ENCODE assay signal across 8 cellular contexts in the genomic region with DNA sequence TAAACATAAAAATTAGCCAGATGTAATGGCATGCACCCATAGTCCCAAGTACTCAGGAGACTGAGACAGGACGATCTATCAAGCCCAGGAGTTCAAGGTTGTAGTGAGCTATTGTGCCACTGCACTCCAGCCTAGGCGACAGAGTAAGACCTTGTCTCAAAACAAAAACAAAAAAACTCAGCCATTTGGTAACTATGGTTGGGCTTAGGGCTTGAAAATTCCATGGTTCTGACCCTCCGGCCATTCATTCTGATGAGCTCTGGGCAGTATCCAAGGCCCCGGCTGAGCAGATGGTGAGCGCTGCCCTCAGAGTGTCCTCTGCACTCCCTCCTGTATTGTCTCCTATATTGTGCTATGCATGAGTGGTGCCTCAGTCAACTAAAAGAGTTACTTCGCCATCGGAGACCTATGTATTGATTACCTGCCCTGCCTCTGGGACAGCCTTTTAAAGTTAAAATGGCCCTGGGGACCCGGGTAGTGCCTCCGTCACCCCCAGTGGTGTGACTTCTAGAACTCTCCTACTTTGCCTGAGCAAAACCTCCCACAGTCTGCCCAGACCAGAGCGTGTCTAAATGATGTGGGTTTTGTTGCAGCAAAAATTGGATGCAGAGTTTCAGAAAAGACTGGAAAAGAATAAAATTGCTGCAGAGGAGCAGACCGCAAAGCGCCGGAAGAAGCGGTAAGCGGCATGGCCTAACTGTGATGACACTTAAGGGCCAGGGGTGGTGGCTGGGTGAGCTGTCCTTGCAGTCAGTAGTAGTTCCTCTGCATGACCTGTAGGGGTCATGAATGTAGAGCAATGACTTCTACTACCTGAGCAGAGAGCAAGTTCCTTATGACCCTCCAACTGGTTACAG. TPM values are rescaled to one million over a fixed set of nuclear protein-coding genes. Genes with fewer than 3 reads are reported as not detected.
DNase-seq lines count a peak whose midpoint lies in the region; ATAC-seq, FAIRE-seq and TF ChIP-seq lines count a peak whose summit lies in the region.

No MANE protein-coding gene starts in this region.

- TF ChIP-seq EP300 in GM12878 (IDR thresholded peaks at IDR 0.05; ENCODE audit: borderline replicate concordance in 1 of 2, control insufficient read depth in 1 of 2, low read depth in 2 of 2, low read length in 2 of 2): no peak

- H3K4me1 ChIP-seq in GM12878 (ENCODE audit: control insufficient read depth, insufficient read depth, low read length): peaks cover 40% of the 10 kb centered on the region

- no peak overlapping the region for H3K4me3 ChIP-seq in GM12878

- peak; percentile 84 for TF ChIP-seq RAD21 in GM12878 (IDR thresholded peaks at IDR 0.05; ENCODE audit: insufficient read depth, low read depth, low read length)

- H3K79me2 ChIP-seq in GM12878 (ENCODE audit: control insufficient read depth, insufficient read depth, low read length): peaks cover 2% of the 10 kb centered on the region; the same call in 1 of the 2 replicates

- intact Hi-C loops in GM12878 (cut with micrococcal nuclease; ENCODE audit: unreplicated experiment): loop anchor here (1.0 to 2.0 kb wide), 3 partner anchors 21 to 46 kb away; no protein-coding TSS in a partner anchor

- peaks cover 0 to 1% of the 10 kb centered on the region in 2 donors for H3K9me3 Mint-ChIP-seq in stimulated activated naive B cell treated with anti-CD40 and anti-IgM and Interleukin-4, amounts not matched to agents 10 μg/mL and 1 μg/mL and 100 μg/mL, for 72 hours

- H3K4me1 Mint-ChIP-seq in stimulated activated naive B cell treated with anti-CD40 and anti-IgM and Interleukin-4, amounts not matched to agents 10 μg/mL and 1 μg/mL and 100 μg/mL, for 72 hours: peaks cover 14 to 28% of the 10 kb centered on the region in 2 donors

- H2AFZ ChIP-seq in GM12878 (ENCODE audit: control insufficient read depth, low read depth, low read length): no peak overlapping the region

- ATAC-seq in GM12878: peak; percentile 88
- ATAC-seq in stimulated activated naive B cell treated with anti-CD40 and anti-IgM and Interleukin-4, amounts not matched to agents 10 μg/mL and 1 μg/mL and 100 μg/mL, for 72 hours (replicated peaks): peak; percentile 90 to 91

- no peak overlapping the region for H3K27ac ChIP-seq in 22Rv1
- peak overlapping the region; percentile 6; the same call in 1 of the 2 replicates for H3K27ac ChIP-seq in GM12878 (ENCODE audit: control insufficient read depth, insufficient read depth)

- WGBS in GM12878 (ENCODE audit: insufficient coverage, insufficient replicate concordance, low lambda C conversion rate, missing lambda C conversion rate): 50% methylated on average over 15 of the region's 15 CpGs

- SMC1A ChIA-PET in GM12878 (lab: Charles Lee; ENCODE audit: uncharacterized antibody, unreplicated experiment): interaction anchor here (0.6 to 10.2 kb wide), 17 partner anchors 8 to 273 kb away, joined by 3 to 89 read pairs (median 6); partner anchors contain the start of genes ORAI2 and PRKRIP1

- in situ Hi-C loops in GM12878 (cut with MboI): loop anchor here (10.0 kb wide), 1 partner anchor 51 kb away; no protein-coding TSS in a partner anchor

- CTCF ChIA-PET in GM12878 (lab: Yijun Ruan, JAX): interaction anchor here (0.6 to 11.2 kb wide), 19 partner anchors 8 to 125 kb away, joined by 3 to 101 read pairs (median 5); partner anchors contain the start of genes ALKBH4, LRWD1, ORAI2 and PRKRIP1

- no peaks in the 10 kb centered on the region; the same call in 2 of the 3 replicates for H3K9me3 ChIP-seq in GM12878 (replicated peaks; ENCODE audit: control insufficient read depth, insufficient read depth, low read length)

- H3K36me3 Mint-ChIP-seq in stimulated activated naive B cell treated with anti-CD40 and anti-IgM and Interleukin-4, amounts not matched to agents 10 μg/mL and 1 μg/mL and 100 μg/mL, for 72 hours: peaks cover 40 to 58% of the 10 kb centered on the region in 2 donors

- H3K4me2 ChIP-seq in GM12878 (ENCODE audit: control insufficient read depth, insufficient read depth): no peak overlapping the region

- no peaks in the 10 kb centered on the region for H3K27me3 Mint-ChIP-seq in stimulated activated naive B cell treated with anti-CD40 and anti-IgM and Interleukin-4, amounts not matched to agents 10 μg/mL and 1 μg/mL and 100 μg/mL, for 72 hours

- peak overlapping the region; percentile 51 for H3K27ac Mint-ChIP-seq in stimulated activated naive B cell treated with anti-CD40 and anti-IgM and Interleukin-4, amounts not matched to agents 10 μg/mL and 1 μg/mL and 100 μg/mL, for 72 hours

- H3K27me3 ChIP-seq in GM12878 (replicated peaks in 1 of 2; ENCODE audit: control insufficient read depth in 2 of 2, insufficient read depth in 2 of 2, low read length in 1 of 2): no peaks in the 10 kb centered on the region

- TF ChIP-seq POLR2A in GM12878 (IDR thresholded peaks at IDR 0.05; ENCODE audit: low read depth, low read length): no peak

- no peak overlapping the region; the same call in 1 of the 2 replicates for H3K9ac ChIP-seq in GM12878 (ENCODE audit: control insufficient read depth, insufficient read depth, low read length)

- TF ChIP-seq CTCF in 22Rv1 (IDR thresholded peaks at IDR 0.05) (peak; percentile 86), GM12801 (IDR thresholded peaks at IDR 0.05; ENCODE audit: extremely low read depth, insufficient read length) (peak; percentile 14), GM12878 (IDR thresholded peaks at IDR 0.05 in 2 of 3, conservative IDR thresholded peaks at IDR 0.05 in 1 of 3; ENCODE audit: control insufficient read depth in 2 of 3, extremely low read depth in 1 of 3, insufficient read depth in 1 of 3, low read depth in 3 of 3, low read length in 3 of 3) (peak; percentile 87 to 90 (median 89))

- H4K20me1 ChIP-seq in GM12878 (ENCODE audit: control insufficient read depth, insufficient read depth): no peaks in the 10 kb centered on the region

- POLR2A ChIA-PET in GM12878 (lab: Charles Lee): interaction anchor here (0.7 to 1.5 kb wide), 4 partner anchors 37 to 62 kb away, joined by 3 to 6 read pairs (median 3); no protein-coding TSS in a partner anchor

- FAIRE-seq in GM12878 (lab: Jason Lieb, UNC): peak; percentile 75

- H3K4me3 Mint-ChIP-seq in stimulated activated naive B cell treated with anti-CD40 and anti-IgM and Interleukin-4, amounts not matched to agents 10 μg/mL and 1 μg/mL and 100 μg/mL, for 72 hours: no peak overlapping the region

- BruUV-seq in GM12878 (replicated peaks; lab: Mats Ljungman, UMichigan): no TSS peak

- DNase-seq in HCEC 1CT (peak; percentile 59), LoVo (ENCODE audit: low spot score) (peak; percentile 68), SHP77 treated with DMSO at 0.1 percent for 48 hours (lab: John Stamatoyannopoulos, UW) (peak; percentile 11), GM12878 (ENCODE audit: low read depth, low spot score) (no peak), iris pigment epithelial cell (ENCODE audit: low read depth) (peak; percentile 53)
- no peak for DNase-seq in stimulated activated naive B cell treated with anti-CD40 and anti-IgM and Interleukin-4, amounts not matched to agents 10 μg/mL and 1 μg/mL and 100 μg/mL, for 72 hours

- RAD21 ChIA-PET in GM12878 (lab: Charles Lee; ENCODE audit: unreplicated experiment): interaction anchor here (0.5 to 3.7 kb wide), 17 partner anchors 10 to 670 kb away, joined by 3 to 40 read pairs (median 6); no protein-coding TSS in a partner anchor

- peaks cover 9 to 28% of the 10 kb centered on the region in 2 experiments for H3K36me3 ChIP-seq in GM12878 (ENCODE audit: control insufficient read depth in 2 of 2, insufficient read depth in 2 of 2, low read length in 1 of 2)

RNA-seq across cellular contexts. Expression of gene PRKRIP1, which starts 8.1 kb away (rescaled TPM):
- 90.6 and 113 TPM in 2 replicates for total RNA-seq in GM12878 (2013; cell fraction: nucleolus; rRNA removed)
- total RNA-seq in GM12878 (2014; rRNA removed): 26.4 and 27.8 TPM in 2 replicates
- 21.0 and 21.2 TPM in 2 replicates for total RNA-seq in GM12878 (2014; rRNA removed; fragmentation: Illumina TruSeq; extraction: Trizol)
- 25.1 and 32.4 TPM in 2 replicates for total RNA-seq in GM12878 (2021)
- polyA plus RNA-seq in GM12878 (2011; ENCODE audit: low read depth): 31.0 TPM
- polyA plus RNA-seq in GM12878 (2011; rRNA removed): 21.3 and 23.3 TPM in 2 replicates
- 24.1 and 34.0 TPM in 2 replicates for polyA plus RNA-seq in GM12878 (2011; cell fraction: cytosol; rRNA removed)
- 80.6 and 93.3 TPM in 2 replicates for polyA plus RNA-seq in GM12878 (2011; cell fraction: nucleus; rRNA removed)
- polyA plus RNA-seq in GM12878 (2012): 30.8 and 40.1 TPM in 2 replicates
- 12.7 and 17.7 TPM in 2 replicates for polyA plus RNA-seq in GM12878 (2014; fragmentation: Illumina TruSeq; extraction: Trizol)
- 10 to 100 TPM; 17.0 to 18.3 TPM for polyA plus RNA-seq in GM12878 (2014; fragmentation: Nextera tagmentation; extraction: Ambion mirVana)
- 38.3 and 43.9 TPM in 2 replicates for polyA plus RNA-seq in GM12878 (2014; rRNA removed)
- 10 to 100 TPM; 31.6 to 38.4 TPM for polyA plus RNA-seq in GM12878 (2016; fragmentation: Nextera tagmentation; extraction: Ambion mirVana)
- polyA minus RNA-seq in GM12878 (2011; rRNA and poly(A)+ RNA removed): 6.1 and 11.8 TPM in 2 replicates
- polyA minus RNA-seq in GM12878 (2011; cell fraction: cytosol; rRNA and poly(A)+ RNA removed): 5.9 and 7.0 TPM in 2 replicates
- 16.8 and 30.2 TPM in 2 replicates for polyA minus RNA-seq in GM12878 (2011; cell fraction: nucleus; rRNA and poly(A)+ RNA removed)

RNA-seq across cellular contexts. Expression of gene ORAI2, which starts 29.1 kb away (rescaled TPM):
- 58.5 and 75.7 TPM in 2 replicates for total RNA-seq in GM12878 (2013; cell fraction: nucleolus; rRNA removed)
- 47.4 and 57.8 TPM in 2 replicates for total RNA-seq in GM12878 (2014; rRNA removed)
- total RNA-seq in GM12878 (2014; rRNA removed; fragmentation: Illumina TruSeq; extraction: Trizol): 18.8 and 19.7 TPM in 2 replicates
- 76.0 and 76.2 TPM in 2 replicates for total RNA-seq in GM12878 (2021)
- 13.3 TPM for polyA plus RNA-seq in GM12878 (2011; ENCODE audit: low read depth)
- polyA plus RNA-seq in GM12878 (2011; rRNA removed): 19.8 and 35.9 TPM in 2 replicates
- 93.9 and 138 TPM in 2 replicates for polyA plus RNA-seq in GM12878 (2011; cell fraction: cytosol; rRNA removed)
- polyA plus RNA-seq in GM12878 (2011; cell fraction: nucleus; rRNA removed): 24.8 and 48.1 TPM in 2 replicates
- polyA plus RNA-seq in GM12878 (2012): 39.8 and 46.0 TPM in 2 replicates
- 6.7 and 18.0 TPM in 2 replicates for polyA plus RNA-seq in GM12878 (2014; fragmentation: Illumina TruSeq; extraction: Trizol)
- 1 to 10 TPM; 5.8 to 8.0 TPM for polyA plus RNA-seq in GM12878 (2014; fragmentation: Nextera tagmentation; extraction: Ambion mirVana)
- polyA plus RNA-seq in GM12878 (2014; rRNA removed): 72.6 and 75.6 TPM in 2 replicates
- 100 to 1,000 TPM in 1 of 2 experiments, 10 to 100 TPM in 1; 85.0 to 111 TPM for polyA plus RNA-seq in GM12878 (2016; fragmentation: Nextera tagmentation; extraction: Ambion mirVana)
- 68.1 and 120 TPM in 2 replicates for polyA minus RNA-seq in GM12878 (2011; rRNA and poly(A)+ RNA removed)
- 36.6 and 53.6 TPM in 2 replicates for polyA minus RNA-seq in GM12878 (2011; cell fraction: cytosol; rRNA and poly(A)+ RNA removed)
- polyA minus RNA-seq in GM12878 (2011; cell fraction: nucleus; rRNA and poly(A)+ RNA removed): 9.7 and 27.0 TPM in 2 replicates

RNA-seq across cellular contexts. Expression of gene SPDYE6, which starts 48.0 kb away (rescaled TPM):
- not detected in 2 replicates for total RNA-seq in GM12878 (2013; cell fraction: nucleolus; rRNA removed)
- total RNA-seq in GM12878 (2014; rRNA removed) (not detected in 2 replicates), GM12878 (2014; rRNA removed; fragmentation: Illumina TruSeq; extraction: Trizol) (not detected in 2 replicates), GM12878 (2021) (not detected in 2 replicates)
- 1.0 TPM for polyA plus RNA-seq in GM12878 (2011; ENCODE audit: low read depth)
- polyA plus RNA-seq in GM12878 (2011; rRNA removed) (not detected in 2 replicates), GM12878 (2014; fragmentation: Illumina TruSeq; extraction: Trizol) (not detected in 2 replicates), GM12878 (2014; fragmentation: Nextera tagmentation; extraction: Ambion mirVana) (under 1 TPM; 0.05 to 0.40 TPM), GM12878 (2014; rRNA removed) (not detected in 2 replicates), GM12878 (2016; fragmentation: Nextera tagmentation; extraction: Ambion mirVana) (1 to 10 TPM; 1.6 to 2.3 TPM)
- polyA plus RNA-seq in GM12878 (2011; cell fraction: cytosol; rRNA removed): not detected in 2 replicates
- not detected in 2 replicates for polyA plus RNA-seq in GM12878 (2011; cell fraction: nucleus; rRNA removed)
- 2.1 and 2.8 TPM in 2 replicates for polyA plus RNA-seq in GM12878 (2012)
- polyA minus RNA-seq in GM12878 (2011; rRNA and poly(A)+ RNA removed): 0.21 TPM in 1 of 2 replicates, not detected in the other
- polyA minus RNA-seq in GM12878 (2011; cell fraction: cytosol; rRNA and poly(A)+ RNA removed): not detected in 2 replicates
- 0.19 TPM in 1 of 2 replicates, not detected in the other for polyA minus RNA-seq in GM12878 (2011; cell fraction: nucleus; rRNA and poly(A)+ RNA removed)

Comparison
In these comparisons a context has a peak if more than half of its experiments do, and no peak if none do; other contexts are left out.
1. CTCF ChIP-seq: peak in every context shown above with its lines; median percentile 89 in GM12878; 86 in 22Rv1; 14 in GM12801.
2. DNase-seq: peak in HCEC 1CT (single experiment), LoVo (single experiment), SHP77 treated with DMSO at 0.1 percent for 48 hours (single experiment) and iris pigment epithelial cell (single experiment); none in GM12878 (single experiment) and stimulated activated naive B cell treated with anti-CD40 and anti-IgM and Interleukin-4, amounts not matched to agents 10 μg/mL and 1 μg/mL and 100 μg/mL, for 72 hours (single experiment).